In the genomic region with DNA sequence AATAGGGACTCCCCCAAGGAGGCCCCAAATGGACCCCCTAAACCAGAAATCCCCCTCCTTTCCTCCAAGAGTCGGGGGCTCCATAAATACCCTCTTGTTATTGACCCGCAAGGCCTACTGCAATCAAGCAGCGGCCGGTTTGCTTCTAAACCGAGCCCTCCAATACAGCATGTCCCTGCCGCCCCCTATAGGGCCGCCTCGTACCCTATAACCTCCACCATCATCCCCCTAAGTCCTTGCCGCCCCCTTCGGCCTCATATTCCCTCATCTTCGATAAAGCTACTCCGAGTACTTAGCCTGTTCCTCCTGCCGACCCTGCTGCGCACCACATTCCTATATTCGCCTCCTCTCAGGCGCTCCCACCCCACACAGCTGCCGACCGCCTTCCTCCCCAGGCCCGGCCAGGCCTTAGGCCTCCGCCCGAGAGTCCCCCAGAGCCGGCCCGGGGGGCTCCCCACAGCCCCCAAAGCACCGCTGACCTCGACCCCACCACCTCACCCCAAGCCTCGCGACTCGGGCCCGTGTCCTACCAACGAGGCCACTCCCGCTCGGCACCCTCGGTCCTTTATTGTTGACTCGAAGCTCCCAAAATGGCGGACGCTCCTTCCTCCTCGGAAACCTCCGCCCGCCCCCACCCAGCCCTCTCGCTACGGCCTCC, we compare ENCODE assay signal across 8 cellular contexts. TPM values are rescaled to one million over a fixed set of nuclear protein-coding genes. Genes with fewer than 3 reads are reported as not detected.
DNase-seq lines count a peak whose midpoint lies in the region; ATAC-seq and TF ChIP-seq lines count a peak whose summit lies in the region.

No MANE protein-coding gene starts in this region.

- H3K4me1 ChIP-seq in PC-9 (replicated peaks; ENCODE audit: insufficient read depth) (peaks cover 20% of the 10 kb centered on the region), foreskin keratinocyte (peaks cover 21% of the 10 kb centered on the region)

- peak overlapping the region; percentile 97 for H3K4me2 ChIP-seq in PC-9

- H3K9me3 Mint-ChIP-seq in neural crest cell = no peaks in the 10 kb centered on the region

- H4K20me1 ChIP-seq in PC-9 (ENCODE audit: insufficient read depth) = peaks cover 45% of the 10 kb centered on the region

- no peaks in the 10 kb centered on the region for H3K27me3 ChIP-seq in PC-9 (ENCODE audit: insufficient read depth, low read depth)
- no peaks in the 10 kb centered on the region for H3K27me3 ChIP-seq in foreskin keratinocyte

- POLR2A ChIA-PET in PC-9 (lab: Charles Lee; ENCODE audit: unreplicated experiment) = interaction anchor here (0.5 to 1.0 kb wide), 4 partner anchors 30 to 209 kb away, joined by 3 to 18 read pairs (median 4); no protein-coding TSS in a partner anchor

- CTCF ChIA-PET in PC-9 (lab: Charles Lee) = interaction anchor here (0.5 to 1.0 kb wide), 4 partner anchors 30 to 415 kb away, joined by 3 to 7 read pairs (median 6); a partner anchor contains a TSS

- H3K27ac Mint-ChIP-seq in neural crest cell (ENCODE audit: unreplicated experiment) = peak overlapping the region; percentile 100

- H3K4me3 ChIP-seq in AG09309 (ENCODE audit: control insufficient read depth, low read depth, low read length) = peak overlapping the region; percentile 90
- H3K4me3 ChIP-seq in PC-9 = peak overlapping the region; percentile 98

- peaks cover 9% of the 10 kb centered on the region for H3K36me3 Mint-ChIP-seq in neural crest cell (ENCODE audit: low read depth)

- H3K27ac ChIP-seq in PC-9 (peak overlapping the region; percentile 85), foreskin keratinocyte (peak overlapping the region; percentile 100), temporal lobe (ENCODE audit: low read depth, low read length) (peak overlapping the region; percentile 97)

- peaks cover 23% of the 10 kb centered on the region; the same call in 1 of the 2 replicates for H3F3A ChIP-seq in PC-9 (ENCODE audit: insufficient read depth, low read depth)

- peaks cover 3% of the 10 kb centered on the region for H3K27me3 Mint-ChIP-seq in neural crest cell (ENCODE audit: low read depth)

- peaks cover 42% of the 10 kb centered on the region for H3K4me1 Mint-ChIP-seq in neural crest cell

- peak overlapping the region; percentile 87 for H2AFZ ChIP-seq in PC-9

- no peaks in the 10 kb centered on the region for H3K9me2 ChIP-seq in PC-9 (ENCODE audit: insufficient read depth)

- DNase-seq in AG09309 (ENCODE audit: low read depth) (peak; percentile 18), PC-9 (peak; percentile 45 to 50), foreskin keratinocyte (peak in 1 of 2 donors; percentile 54), neural crest cell (ENCODE audit: low read depth, low spot score) (peak; percentile 51)
- DNase-seq in activated gamma-delta T cell treated with anti-CD3 and anti-CD28 coated beads, Interleukin-2, amount 50 U/mL, for 16 hours (ENCODE audit: low read depth) = peak; percentile 46

- ATAC-seq in GM19023 (IDR thresholded peaks at IDR 0.05; ENCODE audit: unreplicated experiment) (peak; percentile 16), HG03565 (IDR thresholded peaks at IDR 0.05; ENCODE audit: unreplicated experiment) (peak; percentile 2), foreskin keratinocyte (peak; percentile 20)

- H3K79me2 ChIP-seq in PC-9 (ENCODE audit: low read depth) = peaks cover 52% of the 10 kb centered on the region

- TF ChIP-seq CTCF in AG09309 (IDR thresholded peaks at IDR 0.05; ENCODE audit: control insufficient read depth, insufficient read depth, low read depth, low read length, missing control alignments) = peak; percentile 57
- peak; percentile 52; the same call in 1 of the 2 replicates for TF ChIP-seq CTCF in PC-9 (conservative IDR thresholded peaks at IDR 0.05)
- peak; percentile 55 for TF ChIP-seq CTCF in foreskin keratinocyte (conservative IDR thresholded peaks at IDR 0.05)
- peak; percentile 57 for TF ChIP-seq CTCF in neural crest cell (conservative IDR thresholded peaks at IDR 0.05)

- no peaks in the 10 kb centered on the region for H3K9me3 ChIP-seq in PC-9 (ENCODE audit: insufficient read depth, low read depth)

- intact Hi-C loops in PC-9 (cut with micrococcal nuclease; ENCODE audit: unreplicated experiment) = loop anchor here (1.0 to 2.0 kb wide), 5 partner anchors 80 to 166 kb away; a partner anchor contains a TSS

- BruUV-seq in PC-9 (replicated peaks; lab: Mats Ljungman, UMichigan) = no TSS peak

- H3K4me3 Mint-ChIP-seq in neural crest cell = peak overlapping the region; percentile 100

- H3K36me3 ChIP-seq in PC-9 (ENCODE audit: low read depth) = peaks cover 9% of the 10 kb centered on the region

RNA-seq across cellular contexts. Expression of a gene that starts 0.5 kb away (rescaled TPM):
- total RNA-seq in PC-9 (2021) = 73.1 and 84.4 TPM in 2 replicates
- 105 and 109 TPM in 2 replicates for total RNA-seq in foreskin keratinocyte
- polyA plus RNA-seq in foreskin keratinocyte = 17.3 and 19.2 TPM in 2 replicates
- 218 and 222 TPM in 2 replicates for total RNA-seq in neural crest cell
- total RNA-seq in temporal lobe = 235 TPM
